Comparison of ENCODE assay signal across 3 cellular contexts in genomic region chr2:44152865-44153264, GRCh38.
TF ChIP-seq lines count a peak whose summit lies in the region.

No MANE protein-coding gene starts in this region.

TF ChIP-seq in GM23338, 12 proteins besides CTCF, POLR2A, EP300 and RAD21 (continues in another document):
- TF ChIP-seq, protein P1, sequence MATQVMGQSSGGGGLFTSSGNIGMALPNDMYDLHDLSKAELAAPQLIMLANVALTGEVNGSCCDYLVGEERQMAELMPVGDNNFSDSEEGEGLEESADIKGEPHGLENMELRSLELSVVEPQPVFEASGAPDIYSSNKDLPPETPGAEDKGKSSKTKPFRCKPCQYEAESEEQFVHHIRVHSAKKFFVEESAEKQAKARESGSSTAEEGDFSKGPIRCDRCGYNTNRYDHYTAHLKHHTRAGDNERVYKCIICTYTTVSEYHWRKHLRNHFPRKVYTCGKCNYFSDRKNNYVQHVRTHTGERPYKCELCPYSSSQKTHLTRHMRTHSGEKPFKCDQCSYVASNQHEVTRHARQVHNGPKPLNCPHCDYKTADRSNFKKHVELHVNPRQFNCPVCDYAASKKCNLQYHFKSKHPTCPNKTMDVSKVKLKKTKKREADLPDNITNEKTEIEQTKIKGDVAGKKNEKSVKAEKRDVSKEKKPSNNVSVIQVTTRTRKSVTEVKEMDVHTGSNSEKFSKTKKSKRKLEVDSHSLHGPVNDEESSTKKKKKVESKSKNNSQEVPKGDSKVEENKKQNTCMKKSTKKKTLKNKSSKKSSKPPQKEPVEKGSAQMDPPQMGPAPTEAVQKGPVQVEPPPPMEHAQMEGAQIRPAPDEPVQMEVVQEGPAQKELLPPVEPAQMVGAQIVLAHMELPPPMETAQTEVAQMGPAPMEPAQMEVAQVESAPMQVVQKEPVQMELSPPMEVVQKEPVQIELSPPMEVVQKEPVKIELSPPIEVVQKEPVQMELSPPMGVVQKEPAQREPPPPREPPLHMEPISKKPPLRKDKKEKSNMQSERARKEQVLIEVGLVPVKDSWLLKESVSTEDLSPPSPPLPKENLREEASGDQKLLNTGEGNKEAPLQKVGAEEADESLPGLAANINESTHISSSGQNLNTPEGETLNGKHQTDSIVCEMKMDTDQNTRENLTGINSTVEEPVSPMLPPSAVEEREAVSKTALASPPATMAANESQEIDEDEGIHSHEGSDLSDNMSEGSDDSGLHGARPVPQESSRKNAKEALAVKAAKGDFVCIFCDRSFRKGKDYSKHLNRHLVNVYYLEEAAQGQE (IDR thresholded peaks at IDR 0.05; ENCODE audit: unreplicated experiment) = no peak
- TF ChIP-seq JUNB (IDR thresholded peaks at IDR 0.05; ENCODE audit: unreplicated experiment) = no peak
- TF ChIP-seq EZH2 (IDR thresholded peaks at IDR 0.05; ENCODE audit: low read depth, unreplicated experiment) = no peak
- TF ChIP-seq STAT1 (IDR thresholded peaks at IDR 0.05; ENCODE audit: unreplicated experiment) = no peak
- TF ChIP-seq, protein P2, sequence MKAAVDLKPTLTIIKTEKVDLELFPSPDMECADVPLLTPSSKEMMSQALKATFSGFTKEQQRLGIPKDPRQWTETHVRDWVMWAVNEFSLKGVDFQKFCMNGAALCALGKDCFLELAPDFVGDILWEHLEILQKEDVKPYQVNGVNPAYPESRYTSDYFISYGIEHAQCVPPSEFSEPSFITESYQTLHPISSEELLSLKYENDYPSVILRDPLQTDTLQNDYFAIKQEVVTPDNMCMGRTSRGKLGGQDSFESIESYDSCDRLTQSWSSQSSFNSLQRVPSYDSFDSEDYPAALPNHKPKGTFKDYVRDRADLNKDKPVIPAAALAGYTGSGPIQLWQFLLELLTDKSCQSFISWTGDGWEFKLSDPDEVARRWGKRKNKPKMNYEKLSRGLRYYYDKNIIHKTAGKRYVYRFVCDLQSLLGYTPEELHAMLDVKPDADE (IDR thresholded peaks at IDR 0.05) = no peak
- TF ChIP-seq ZNF331 (CRISPR knock-in tag; IDR thresholded peaks at IDR 0.05; ENCODE audit: low read depth) = no peak

TF ChIP-seq in HEK293, 187 proteins besides CTCF, POLR2A, EP300 and RAD21:
- TF ChIP-seq PRDM1 (tag by site-specific recombination; IDR thresholded peaks at IDR 0.05) (peak; percentile 94), PRDM2 (tag by site-specific recombination; IDR thresholded peaks at IDR 0.05; ENCODE audit: borderline replicate concordance) (no peak), EGR2 (tag by site-specific recombination; IDR thresholded peaks at IDR 0.05; ENCODE audit: low read depth) (no peak)

TF ChIP-seq in H1, 55 proteins besides CTCF, POLR2A, EP300 and RAD21:
- no peak for TF ChIP-seq GABPA (IDR thresholded peaks at IDR 0.05; ENCODE audit: borderline replicate concordance, insufficient read depth, low read length)
- no peak for TF ChIP-seq BACH1 (IDR thresholded peaks at IDR 0.05; ENCODE audit: low read length)
- TF ChIP-seq TEAD4 (IDR thresholded peaks at IDR 0.05; ENCODE audit: low read depth, low read length) = no peak
- no peak for TF ChIP-seq GTF2F1 (IDR thresholded peaks at IDR 0.05; ENCODE audit: borderline replicate concordance, low read depth, low read length)
- no peak for TF ChIP-seq ASH2L (IDR thresholded peaks at IDR 0.05; ENCODE audit: low read length)
- TF ChIP-seq NANOG (IDR thresholded peaks at IDR 0.05; ENCODE audit: insufficient read depth, low read depth, low read length, poor library complexity, severe bottlenecking) = no peak
- no peak for TF ChIP-seq BRCA1 (IDR thresholded peaks at IDR 0.05; ENCODE audit: low read depth, low read length)
- TF ChIP-seq JUN (IDR thresholded peaks at IDR 0.05; ENCODE audit: low read depth, low read length) = no peak
- TF ChIP-seq HDAC6 (IDR thresholded peaks at IDR 0.05; ENCODE audit: low read depth, low read length) = no peak
- TF ChIP-seq TAF7 (optimal IDR thresholded peaks at IDR 0.05; ENCODE audit: borderline replicate concordance, low read depth, low read length) = no peak
- no peak for TF ChIP-seq CHD2 (IDR thresholded peaks at IDR 0.05; ENCODE audit: low read length)
- TF ChIP-seq SP2 (IDR thresholded peaks at IDR 0.05; ENCODE audit: low read length) = no peak
- no peak for TF ChIP-seq CBX8 (IDR thresholded peaks at IDR 0.05; ENCODE audit: borderline replicate concordance, low read depth, low read length)
- TF ChIP-seq ATF3 (IDR thresholded peaks at IDR 0.05; ENCODE audit: insufficient read depth, low read depth, low read length) = no peak
- no peak for TF ChIP-seq RBBP5 (IDR thresholded peaks at IDR 0.05; ENCODE audit: borderline replicate concordance, low read depth, low read length)
- TF ChIP-seq, protein P3, sequence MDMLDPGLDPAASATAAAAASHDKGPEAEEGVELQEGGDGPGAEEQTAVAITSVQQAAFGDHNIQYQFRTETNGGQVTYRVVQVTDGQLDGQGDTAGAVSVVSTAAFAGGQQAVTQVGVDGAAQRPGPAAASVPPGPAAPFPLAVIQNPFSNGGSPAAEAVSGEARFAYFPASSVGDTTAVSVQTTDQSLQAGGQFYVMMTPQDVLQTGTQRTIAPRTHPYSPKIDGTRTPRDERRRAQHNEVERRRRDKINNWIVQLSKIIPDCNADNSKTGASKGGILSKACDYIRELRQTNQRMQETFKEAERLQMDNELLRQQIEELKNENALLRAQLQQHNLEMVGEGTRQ (IDR thresholded peaks at IDR 0.05; ENCODE audit: low read length) = no peak
- no peak for TF ChIP-seq SRF (IDR thresholded peaks at IDR 0.05; ENCODE audit: low read depth, low read length)
- no peak for TF ChIP-seq SP1 (IDR thresholded peaks at IDR 0.05; ENCODE audit: low read depth, low read length)
